In the genomic region with DNA sequence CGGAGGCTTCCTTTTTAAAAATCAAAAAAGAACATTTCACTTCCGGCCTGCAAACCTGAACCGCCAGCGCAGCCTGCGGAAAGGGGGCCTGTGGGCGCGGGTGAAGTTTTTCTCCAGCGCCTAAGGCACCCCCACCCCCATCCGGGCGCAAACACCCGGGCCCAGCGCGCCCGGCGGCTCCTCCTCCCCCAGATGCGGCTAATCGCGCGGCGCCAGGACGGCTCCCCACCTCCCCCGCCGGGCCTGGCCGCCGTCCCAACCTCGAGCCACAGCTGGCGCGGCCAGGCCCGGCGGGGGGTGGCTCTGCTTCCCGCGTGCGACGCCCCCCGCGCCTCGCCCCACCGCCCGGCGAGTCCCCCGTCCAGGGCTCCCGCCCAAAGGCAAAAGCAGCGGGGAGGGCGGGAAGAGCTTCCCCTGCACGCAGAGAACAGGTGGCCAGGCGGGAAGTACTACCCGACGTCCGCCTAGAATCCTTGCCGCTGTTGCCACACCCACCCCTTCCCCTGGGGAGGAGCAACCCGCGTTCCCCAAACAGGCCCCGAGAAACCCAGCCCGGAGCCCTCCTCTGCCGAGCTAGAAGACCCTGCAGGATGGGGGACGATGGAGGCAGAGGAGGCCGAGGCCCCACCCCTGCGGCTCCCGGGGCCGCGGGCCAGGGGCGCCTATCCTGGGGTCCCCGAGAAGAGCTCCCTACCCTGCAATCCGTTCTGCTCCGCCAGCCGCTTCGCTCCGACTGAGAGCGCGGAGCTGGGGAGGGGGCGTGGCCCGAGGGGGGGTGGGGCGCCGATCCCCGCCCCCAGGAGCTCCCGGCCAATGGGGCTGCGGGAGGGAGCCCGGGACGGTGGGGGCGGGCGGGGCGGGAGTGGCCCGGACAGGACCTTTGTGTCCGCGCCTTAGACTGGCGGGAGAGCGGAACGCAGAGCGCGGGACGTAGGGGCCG, we compare ENCODE assay signal across 1 cellular context.
TF ChIP-seq lines count a peak whose summit lies in the region.

A gene (minus strand): TSS at position 735 of the 940 bp plus-strand sequence. CDS start 9,678 bp downstream, outside the sequence.

TF ChIP-seq in K562, 482 proteins besides CTCF, POLR2A, EP300 and RAD21 (continued from another document and continues in another):
- TF ChIP-seq, protein P1, sequence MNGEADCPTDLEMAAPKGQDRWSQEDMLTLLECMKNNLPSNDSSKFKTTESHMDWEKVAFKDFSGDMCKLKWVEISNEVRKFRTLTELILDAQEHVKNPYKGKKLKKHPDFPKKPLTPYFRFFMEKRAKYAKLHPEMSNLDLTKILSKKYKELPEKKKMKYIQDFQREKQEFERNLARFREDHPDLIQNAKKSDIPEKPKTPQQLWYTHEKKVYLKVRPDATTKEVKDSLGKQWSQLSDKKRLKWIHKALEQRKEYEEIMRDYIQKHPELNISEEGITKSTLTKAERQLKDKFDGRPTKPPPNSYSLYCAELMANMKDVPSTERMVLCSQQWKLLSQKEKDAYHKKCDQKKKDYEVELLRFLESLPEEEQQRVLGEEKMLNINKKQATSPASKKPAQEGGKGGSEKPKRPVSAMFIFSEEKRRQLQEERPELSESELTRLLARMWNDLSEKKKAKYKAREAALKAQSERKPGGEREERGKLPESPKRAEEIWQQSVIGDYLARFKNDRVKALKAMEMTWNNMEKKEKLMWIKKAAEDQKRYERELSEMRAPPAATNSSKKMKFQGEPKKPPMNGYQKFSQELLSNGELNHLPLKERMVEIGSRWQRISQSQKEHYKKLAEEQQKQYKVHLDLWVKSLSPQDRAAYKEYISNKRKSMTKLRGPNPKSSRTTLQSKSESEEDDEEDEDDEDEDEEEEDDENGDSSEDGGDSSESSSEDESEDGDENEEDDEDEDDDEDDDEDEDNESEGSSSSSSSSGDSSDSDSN (IDR thresholded peaks at IDR 0.05; ENCODE audit: borderline replicate concordance in 1 of 2, low read depth in 2 of 2, low read length in 2 of 2): peak in 1 of 2 experiments; percentile 22; a peak in 1 of 4 replicates
- no peak for TF ChIP-seq SRSF9 (IDR thresholded peaks at IDR 0.05; ENCODE audit: borderline replicate concordance, low read depth, low read length)
- TF ChIP-seq U2AF2 (optimal IDR thresholded peaks at IDR 0.05; ENCODE audit: low read depth, low read length): no peak
- TF ChIP-seq TAF15 (IDR thresholded peaks at IDR 0.05; ENCODE audit: low read depth, low read length): no peak
- no peak for TF ChIP-seq XRCC4 (IDR thresholded peaks at IDR 0.05; ENCODE audit: extremely low read depth, insufficient read depth, insufficient read length)
- TF ChIP-seq, protein P2, sequence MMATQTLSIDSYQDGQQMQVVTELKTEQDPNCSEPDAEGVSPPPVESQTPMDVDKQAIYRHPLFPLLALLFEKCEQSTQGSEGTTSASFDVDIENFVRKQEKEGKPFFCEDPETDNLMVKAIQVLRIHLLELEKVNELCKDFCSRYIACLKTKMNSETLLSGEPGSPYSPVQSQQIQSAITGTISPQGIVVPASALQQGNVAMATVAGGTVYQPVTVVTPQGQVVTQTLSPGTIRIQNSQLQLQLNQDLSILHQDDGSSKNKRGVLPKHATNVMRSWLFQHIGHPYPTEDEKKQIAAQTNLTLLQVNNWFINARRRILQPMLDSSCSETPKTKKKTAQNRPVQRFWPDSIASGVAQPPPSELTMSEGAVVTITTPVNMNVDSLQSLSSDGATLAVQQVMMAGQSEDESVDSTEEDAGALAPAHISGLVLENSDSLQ (IDR thresholded peaks at IDR 0.05): no peak
- no peak for TF ChIP-seq IFI16 (CRISPR knock-in tag; IDR thresholded peaks at IDR 0.05)
- no peak for TF ChIP-seq ZBTB8A (IDR thresholded peaks at IDR 0.05; ENCODE audit: partially characterized antibody)
- no peak for TF ChIP-seq NEUROD1 (IDR thresholded peaks at IDR 0.05; ENCODE audit: borderline replicate concordance, low read depth, low read length, partially characterized antibody)
- TF ChIP-seq NR2C2 (CRISPR knock-in tag; IDR thresholded peaks at IDR 0.05): no peak
- TF ChIP-seq NR2C2 (tag; IDR thresholded peaks at IDR 0.05): no peak; the same call in 1 of the 2 replicates
- no peak for TF ChIP-seq CHCHD3 (CRISPR knock-in tag; IDR thresholded peaks at IDR 0.05)
- TF ChIP-seq KAT8 (IDR thresholded peaks at IDR 0.05; ENCODE audit: low read depth): no peak
- TF ChIP-seq HNRNPUL1 (IDR thresholded peaks at IDR 0.05; ENCODE audit: low read length): no peak
- no peak for TF ChIP-seq LEF1 (IDR thresholded peaks at IDR 0.05)
- TF ChIP-seq SNIP1 (IDR thresholded peaks at IDR 0.05; ENCODE audit: low read depth): no peak
- TF ChIP-seq CBFA2T3 (IDR thresholded peaks at IDR 0.05): peak; percentile 87
- no peak for TF ChIP-seq HSF4 (CRISPR knock-in tag; IDR thresholded peaks at IDR 0.05; ENCODE audit: borderline replicate concordance)
- TF ChIP-seq SP1 (CRISPR knock-in tag; IDR thresholded peaks at IDR 0.05): peak; percentile 19
- TF ChIP-seq, protein P3, sequence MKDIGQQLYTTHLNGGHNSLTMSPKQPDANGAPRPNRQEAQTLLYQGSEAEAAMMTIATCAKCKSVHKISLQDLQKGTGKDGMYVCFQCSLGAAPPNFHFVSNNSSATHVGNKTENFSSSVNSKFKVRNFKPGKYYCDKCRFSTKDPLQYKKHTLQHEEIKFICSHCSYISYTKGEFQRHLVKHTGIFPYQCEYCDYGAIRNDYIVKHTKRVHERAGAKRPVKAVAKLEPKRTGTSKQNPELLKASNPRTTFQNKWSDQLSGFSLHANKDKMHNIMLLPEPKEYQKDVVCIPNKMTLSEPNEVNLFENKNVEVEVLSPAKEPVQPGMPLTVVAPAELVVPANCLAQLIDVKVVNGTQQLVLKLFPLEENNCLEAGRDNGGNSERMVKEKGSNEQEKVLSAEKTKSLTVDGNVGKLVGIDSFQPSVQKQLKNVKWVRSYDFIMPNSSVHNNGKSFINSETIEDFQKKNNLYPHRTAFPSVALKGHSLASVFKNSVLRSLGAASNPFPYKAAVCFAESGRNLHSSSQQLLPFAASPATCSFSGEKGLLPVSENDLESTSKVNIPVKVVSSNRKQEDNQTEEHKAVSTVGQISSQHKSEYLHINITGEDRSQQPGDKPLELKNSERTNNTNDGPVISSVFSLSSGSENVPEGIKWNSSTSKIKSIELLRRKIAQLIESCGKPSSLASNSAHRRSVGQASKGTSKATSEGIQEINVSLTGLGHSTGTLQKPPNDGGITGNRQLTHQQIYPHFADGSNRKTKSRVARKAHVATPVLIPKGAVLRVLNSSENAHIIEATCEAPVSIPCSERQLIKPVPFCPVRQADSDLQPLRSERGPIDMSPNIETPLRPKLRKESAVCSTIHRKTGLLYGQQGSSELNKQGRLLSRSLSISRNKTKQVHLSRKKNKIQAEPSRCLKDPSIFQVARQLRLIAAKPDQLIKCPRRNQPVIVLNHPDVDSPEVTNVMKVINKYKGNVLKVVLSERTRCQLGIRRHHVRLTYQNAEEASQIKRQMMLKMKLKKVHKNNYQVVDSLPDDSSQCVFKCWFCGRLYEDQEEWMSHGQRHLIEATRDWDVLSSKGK (CRISPR knock-in tag; IDR thresholded peaks at IDR 0.05): no peak
- TF ChIP-seq TAF1 (IDR thresholded peaks at IDR 0.05; ENCODE audit: control insufficient read depth, extremely low read depth, insufficient read depth, low read length, severe bottlenecking): peak; percentile 97
- 0 out of 2 replicates have a peak, but pooled peaks have one; percentile 38 for TF ChIP-seq DMBX1 (CRISPR knock-in tag; IDR thresholded peaks at IDR 0.05; ENCODE audit: borderline replicate concordance)
- peak; percentile 80 for TF ChIP-seq CBFA2T2 (conservative IDR thresholded peaks at IDR 0.05)
- TF ChIP-seq NCOA1 (IDR thresholded peaks at IDR 0.05; ENCODE audit: low read depth): no peak; the same call in 1 of the 2 replicates
- peak; percentile 21; the same call in 1 of the 2 replicates for TF ChIP-seq ZNF274 (IDR thresholded peaks at IDR 0.05; ENCODE audit: borderline replicate concordance, low read depth, low read length)
- TF ChIP-seq SIX5 (IDR thresholded peaks at IDR 0.05; ENCODE audit: borderline replicate concordance in 1 of 2, insufficient read depth in 1 of 2, low read depth in 1 of 2, low read length in 2 of 2): no peak
- TF ChIP-seq, protein P4, sequence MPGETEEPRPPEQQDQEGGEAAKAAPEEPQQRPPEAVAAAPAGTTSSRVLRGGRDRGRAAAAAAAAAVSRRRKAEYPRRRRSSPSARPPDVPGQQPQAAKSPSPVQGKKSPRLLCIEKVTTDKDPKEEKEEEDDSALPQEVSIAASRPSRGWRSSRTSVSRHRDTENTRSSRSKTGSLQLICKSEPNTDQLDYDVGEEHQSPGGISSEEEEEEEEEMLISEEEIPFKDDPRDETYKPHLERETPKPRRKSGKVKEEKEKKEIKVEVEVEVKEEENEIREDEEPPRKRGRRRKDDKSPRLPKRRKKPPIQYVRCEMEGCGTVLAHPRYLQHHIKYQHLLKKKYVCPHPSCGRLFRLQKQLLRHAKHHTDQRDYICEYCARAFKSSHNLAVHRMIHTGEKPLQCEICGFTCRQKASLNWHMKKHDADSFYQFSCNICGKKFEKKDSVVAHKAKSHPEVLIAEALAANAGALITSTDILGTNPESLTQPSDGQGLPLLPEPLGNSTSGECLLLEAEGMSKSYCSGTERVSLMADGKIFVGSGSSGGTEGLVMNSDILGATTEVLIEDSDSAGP (CRISPR knock-in tag; IDR thresholded peaks at IDR 0.05): no peak
- peak; percentile 51 for TF ChIP-seq SMAD1 (IDR thresholded peaks at IDR 0.05; ENCODE audit: low read depth, low read length, partially characterized antibody)
- TF ChIP-seq, protein P5, sequence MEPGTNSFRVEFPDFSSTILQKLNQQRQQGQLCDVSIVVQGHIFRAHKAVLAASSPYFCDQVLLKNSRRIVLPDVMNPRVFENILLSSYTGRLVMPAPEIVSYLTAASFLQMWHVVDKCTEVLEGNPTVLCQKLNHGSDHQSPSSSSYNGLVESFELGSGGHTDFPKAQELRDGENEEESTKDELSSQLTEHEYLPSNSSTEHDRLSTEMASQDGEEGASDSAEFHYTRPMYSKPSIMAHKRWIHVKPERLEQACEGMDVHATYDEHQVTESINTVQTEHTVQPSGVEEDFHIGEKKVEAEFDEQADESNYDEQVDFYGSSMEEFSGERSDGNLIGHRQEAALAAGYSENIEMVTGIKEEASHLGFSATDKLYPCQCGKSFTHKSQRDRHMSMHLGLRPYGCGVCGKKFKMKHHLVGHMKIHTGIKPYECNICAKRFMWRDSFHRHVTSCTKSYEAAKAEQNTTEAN (CRISPR knock-in tag; IDR thresholded peaks at IDR 0.05): no peak
- TF ChIP-seq STAG1 (CRISPR knock-in tag; IDR thresholded peaks at IDR 0.05; ENCODE audit: borderline replicate concordance): 0 out of 2 replicates have a peak, but pooled peaks have one; percentile 27
- TF ChIP-seq, protein P6, sequence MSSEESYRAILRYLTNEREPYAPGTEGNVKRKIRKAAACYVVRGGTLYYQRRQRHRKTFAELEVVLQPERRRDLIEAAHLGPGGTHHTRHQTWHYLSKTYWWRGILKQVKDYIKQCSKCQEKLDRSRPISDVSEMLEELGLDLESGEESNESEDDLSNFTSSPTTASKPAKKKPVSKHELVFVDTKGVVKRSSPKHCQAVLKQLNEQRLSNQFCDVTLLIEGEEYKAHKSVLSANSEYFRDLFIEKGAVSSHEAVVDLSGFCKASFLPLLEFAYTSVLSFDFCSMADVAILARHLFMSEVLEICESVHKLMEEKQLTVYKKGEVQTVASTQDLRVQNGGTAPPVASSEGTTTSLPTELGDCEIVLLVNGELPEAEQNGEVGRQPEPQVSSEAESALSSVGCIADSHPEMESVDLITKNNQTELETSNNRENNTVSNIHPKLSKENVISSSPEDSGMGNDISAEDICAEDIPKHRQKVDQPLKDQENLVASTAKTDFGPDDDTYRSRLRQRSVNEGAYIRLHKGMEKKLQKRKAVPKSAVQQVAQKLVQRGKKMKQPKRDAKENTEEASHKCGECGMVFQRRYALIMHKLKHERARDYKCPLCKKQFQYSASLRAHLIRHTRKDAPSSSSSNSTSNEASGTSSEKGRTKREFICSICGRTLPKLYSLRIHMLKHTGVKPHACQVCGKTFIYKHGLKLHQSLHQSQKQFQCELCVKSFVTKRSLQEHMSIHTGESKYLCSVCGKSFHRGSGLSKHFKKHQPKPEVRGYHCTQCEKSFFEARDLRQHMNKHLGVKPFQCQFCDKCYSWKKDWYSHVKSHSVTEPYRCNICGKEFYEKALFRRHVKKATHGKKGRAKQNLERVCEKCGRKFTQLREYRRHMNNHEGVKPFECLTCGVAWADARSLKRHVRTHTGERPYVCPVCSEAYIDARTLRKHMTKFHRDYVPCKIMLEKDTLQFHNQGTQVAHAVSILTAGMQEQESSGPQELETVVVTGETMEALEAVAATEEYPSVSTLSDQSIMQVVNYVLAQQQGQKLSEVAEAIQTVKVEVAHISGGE (CRISPR knock-in tag; IDR thresholded peaks at IDR 0.05): peak in 1 of 3 experiments; percentile 76; a peak in 2 of 6 replicates
- 0 out of 2 replicates have a peak, but pooled peaks have one; percentile 58 for TF ChIP-seq ZNF644 (tag; IDR thresholded peaks at IDR 0.05; ENCODE audit: low read depth)
- TF ChIP-seq, protein P7, sequence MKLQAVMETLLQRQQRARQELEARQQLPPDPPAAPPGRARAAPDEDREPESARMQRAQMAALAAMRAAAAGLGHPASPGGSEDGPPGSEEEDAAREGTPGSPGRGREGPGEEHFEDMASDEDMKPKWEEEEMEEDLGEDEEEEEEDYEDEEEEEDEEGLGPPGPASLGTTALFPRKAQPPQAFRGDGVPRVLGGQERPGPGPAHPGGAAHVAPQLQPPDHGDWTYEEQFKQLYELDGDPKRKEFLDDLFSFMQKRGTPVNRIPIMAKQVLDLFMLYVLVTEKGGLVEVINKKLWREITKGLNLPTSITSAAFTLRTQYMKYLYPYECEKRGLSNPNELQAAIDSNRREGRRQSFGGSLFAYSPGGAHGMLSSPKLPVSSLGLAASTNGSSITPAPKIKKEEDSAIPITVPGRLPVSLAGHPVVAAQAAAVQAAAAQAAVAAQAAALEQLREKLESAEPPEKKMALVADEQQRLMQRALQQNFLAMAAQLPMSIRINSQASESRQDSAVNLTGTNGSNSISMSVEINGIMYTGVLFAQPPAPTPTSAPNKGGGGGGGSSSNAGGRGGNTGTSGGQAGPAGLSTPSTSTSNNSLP (IDR thresholded peaks at IDR 0.05; ENCODE audit: borderline replicate concordance, low read depth, low read length): no peak
- TF ChIP-seq, protein P8, sequence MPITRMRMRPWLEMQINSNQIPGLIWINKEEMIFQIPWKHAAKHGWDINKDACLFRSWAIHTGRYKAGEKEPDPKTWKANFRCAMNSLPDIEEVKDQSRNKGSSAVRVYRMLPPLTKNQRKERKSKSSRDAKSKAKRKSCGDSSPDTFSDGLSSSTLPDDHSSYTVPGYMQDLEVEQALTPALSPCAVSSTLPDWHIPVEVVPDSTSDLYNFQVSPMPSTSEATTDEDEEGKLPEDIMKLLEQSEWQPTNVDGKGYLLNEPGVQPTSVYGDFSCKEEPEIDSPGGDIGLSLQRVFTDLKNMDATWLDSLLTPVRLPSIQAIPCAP (CRISPR knock-in tag; IDR thresholded peaks at IDR 0.05; ENCODE audit: borderline replicate concordance): 0 out of 2 replicates have a peak, but pooled peaks have one; percentile 37
- TF ChIP-seq RBFOX2 (IDR thresholded peaks at IDR 0.05; ENCODE audit: low read depth, low read length): peak; percentile 86
- peak; percentile 87 for TF ChIP-seq NCOR1 (IDR thresholded peaks at IDR 0.05)
- peak; percentile 49 for TF ChIP-seq DACH1 (IDR thresholded peaks at IDR 0.05; ENCODE audit: partially characterized antibody)
- TF ChIP-seq RBM34 (IDR thresholded peaks at IDR 0.05; ENCODE audit: borderline replicate concordance, insufficient read depth, low read length): no peak
- TF ChIP-seq POLR2H (tag; IDR thresholded peaks at IDR 0.05; ENCODE audit: low read depth): peak; percentile 69; the same call in 1 of the 2 replicates
- TF ChIP-seq ZNF41 (CRISPR knock-in tag; conservative IDR thresholded peaks at IDR 0.05): no peak
- no peak for TF ChIP-seq ZSCAN32 (CRISPR knock-in tag; IDR thresholded peaks at IDR 0.05)
- TF ChIP-seq MEF2D (tag; conservative IDR thresholded peaks at IDR 0.05; ENCODE audit: low read depth): no peak
- no peak for TF ChIP-seq RFX7 (CRISPR knock-in tag; IDR thresholded peaks at IDR 0.05)
- TF ChIP-seq STAT5A (IDR thresholded peaks at IDR 0.05; ENCODE audit: borderline replicate concordance, low read length): no peak
- peak; percentile 58 for TF ChIP-seq TAL1 (IDR thresholded peaks at IDR 0.05)
- no peak for TF ChIP-seq NCOA6 (IDR thresholded peaks at IDR 0.05)
